ENCODE assay signal across 14 cellular contexts in the genomic region with DNA sequence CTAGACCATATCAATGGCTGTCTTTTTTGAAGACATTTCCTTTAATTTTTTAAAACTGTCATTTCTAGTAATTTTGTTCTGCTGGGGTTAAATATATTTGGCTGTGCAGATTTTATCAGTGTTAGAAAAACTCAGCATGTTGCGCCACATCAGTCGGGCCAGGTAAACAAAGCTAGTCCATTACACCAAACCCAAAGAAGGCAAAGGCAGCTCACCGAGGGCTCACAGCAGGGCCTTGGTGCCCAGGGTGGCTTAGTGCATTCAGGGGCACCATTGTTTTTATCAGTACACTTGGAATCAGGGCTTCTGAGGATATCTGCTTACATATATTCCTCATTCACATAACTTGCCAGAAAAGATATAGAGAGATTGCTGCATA. TPM values are rescaled to one million over a fixed set of nuclear protein-coding genes. Genes with fewer than 3 reads are reported as not detected.
DNase-seq lines count a peak whose midpoint lies in the region; ATAC-seq and TF ChIP-seq lines count a peak whose summit lies in the region.
"Had no signal": no experiment of that assay in that cellular context is flagged by ENCODE, and none has a peak within 500 bp of the region (broad histone marks: within the 10 kb centered on the region; RNA-seq: fewer than 3 reads in every experiment).

No MANE protein-coding gene starts in this region.

- TF ChIP-seq CTCF in Calu3 (IDR thresholded peaks at IDR 0.05; ENCODE audit: unreplicated experiment), result no peak
- TF ChIP-seq CTCF in colonic mucosa (IDR thresholded peaks at IDR 0.05), result no peak

- H3K27ac ChIP-seq in colonic mucosa, result peak overlapping the region; percentile 86

- DNase-seq in Calu3 (no peak), colonic mucosa (no peak), GDM1 (lab: John Stamatoyannopoulos, UW) (no peak), 8988T (no peak)
- no peak for DNase-seq in naive thymus-derived CD8-positive, alpha-beta T cell
- no peak for DNase-seq in activated effector memory CD4-positive, alpha-beta T cell treated with Interleukin-2 at 50 U/mL for 16 hours
- DNase-seq: H7, Kasumi-1, NCI-H2029, NCI-H2171 treated with DMSO at 0.1 percent for 48 hours, NCI-H510A, NCI-H82, SHP77 treated with DMSO at 0.1 percent for 48 hours had no signal

- no peak overlapping the region for H3K9ac ChIP-seq in colonic mucosa (ENCODE audit: low read depth in 2 of 2, low read length in 2 of 2)

- no peaks in the 10 kb centered on the region for H3K27me3 Mint-ChIP-seq in Calu3 (ENCODE audit: unreplicated experiment)
- H3K27me3 Mint-ChIP-seq in naive thymus-derived CD8-positive, alpha-beta T cell, result no peaks in the 10 kb centered on the region
- no peaks in the 10 kb centered on the region for H3K27me3 Mint-ChIP-seq in stimulated activated memory B cell treated with anti-CD40 and anti-IgM and Interleukin-4, amounts not matched to agents 10 μg/mL and 1 μg/mL and 100 μg/mL, for 72 hours

- H3K4me3 ChIP-seq in colonic mucosa, result no peak overlapping the region

- H3K9me3 Mint-ChIP-seq in Calu3 (ENCODE audit: low read depth, unreplicated experiment), result peaks cover 2% of the 10 kb centered on the region
- H3K9me3 Mint-ChIP-seq in naive thymus-derived CD8-positive, alpha-beta T cell, result peaks cover 0 to 11% (median 0%) of the 10 kb centered on the region in 9 donors
- peaks cover 3% of the 10 kb centered on the region for H3K9me3 Mint-ChIP-seq in stimulated activated memory B cell treated with anti-CD40 and anti-IgM and Interleukin-4, amounts not matched to agents 10 μg/mL and 1 μg/mL and 100 μg/mL, for 72 hours

- no peaks in the 10 kb centered on the region for H3K4me1 ChIP-seq in colonic mucosa

- no peaks in the 10 kb centered on the region for H3K27me3 ChIP-seq in colonic mucosa

- H3K36me3 ChIP-seq in colonic mucosa, result no peaks in the 10 kb centered on the region

- peak overlapping the region; percentile 41 for H3K4me3 Mint-ChIP-seq in Calu3 (ENCODE audit: low read depth, unreplicated experiment)
- H3K4me3 Mint-ChIP-seq in naive thymus-derived CD8-positive, alpha-beta T cell, result no peak overlapping the region
- no peak overlapping the region for H3K4me3 Mint-ChIP-seq in stimulated activated memory B cell treated with anti-CD40 and anti-IgM and Interleukin-4, amounts not matched to agents 10 μg/mL and 1 μg/mL and 100 μg/mL, for 72 hours

- no peaks in the 10 kb centered on the region for H3K9me3 ChIP-seq in colonic mucosa

- CTCF ChIA-PET in Calu3 (lab: Charles Lee), result no interaction called here

- no TSS peak for BruUV-seq in Calu3 (replicated peaks; lab: Mats Ljungman, UMichigan)

- POLR2A ChIA-PET in naive thymus-derived CD8-positive, alpha-beta T cell (lab: Charles Lee), result no interaction called here

- peak overlapping the region; percentile 81 for H3K27ac Mint-ChIP-seq in Calu3 (ENCODE audit: unreplicated experiment)
- H3K27ac Mint-ChIP-seq in naive thymus-derived CD8-positive, alpha-beta T cell, result peak overlapping the region in 7 of 10 donors; percentile 30 to 85 (median 70)
- H3K27ac Mint-ChIP-seq in stimulated activated memory B cell treated with anti-CD40 and anti-IgM and Interleukin-4, amounts not matched to agents 10 μg/mL and 1 μg/mL and 100 μg/mL, for 72 hours, result peak overlapping the region; percentile 23

- peaks cover 81% of the 10 kb centered on the region for H3K4me1 Mint-ChIP-seq in Calu3 (ENCODE audit: low read depth, unreplicated experiment)
- H3K4me1 Mint-ChIP-seq in naive thymus-derived CD8-positive, alpha-beta T cell, result peaks cover 21 to 32% (median 23%) of the 10 kb centered on the region in 4 donors
- H3K4me1 Mint-ChIP-seq in stimulated activated memory B cell treated with anti-CD40 and anti-IgM and Interleukin-4, amounts not matched to agents 10 μg/mL and 1 μg/mL and 100 μg/mL, for 72 hours, result peaks cover 6% of the 10 kb centered on the region

- peaks cover 22% of the 10 kb centered on the region for H3K36me3 Mint-ChIP-seq in Calu3 (ENCODE audit: insufficient read depth, unreplicated experiment)
- H3K36me3 Mint-ChIP-seq in naive thymus-derived CD8-positive, alpha-beta T cell, result peaks cover 0 to 5% (median 5%) of the 10 kb centered on the region in 3 donors
- H3K36me3 Mint-ChIP-seq in stimulated activated memory B cell treated with anti-CD40 and anti-IgM and Interleukin-4, amounts not matched to agents 10 μg/mL and 1 μg/mL and 100 μg/mL, for 72 hours, result peaks cover 6% of the 10 kb centered on the region

- no peak for ATAC-seq in naive thymus-derived CD8-positive, alpha-beta T cell
- ATAC-seq in stimulated activated memory B cell treated with anti-CD40 and anti-IgM and Interleukin-4, amounts not matched to agents 10 μg/mL and 1 μg/mL and 100 μg/mL, for 72 hours, result no peak

- intact Hi-C loops in Calu3 (cut with micrococcal nuclease; ENCODE audit: unreplicated experiment), result no loop called here
- intact Hi-C loops in colonic mucosa (cut with DNase I), result no loop called here

RNA-seq across cellular contexts. Expression of gene SPATA13, which starts 22.2 kb away (rescaled TPM):
- total RNA-seq in Calu3 (2022) (33.8 and 35.9 TPM in 2 replicates), colonic mucosa (10 to 100 TPM; 41.5 to 43.8 TPM)
- 100 to 1,000 TPM; 120 to 121 TPM for total RNA-seq in naive thymus-derived CD8-positive, alpha-beta T cell
- 10 to 100 TPM; 80.4 to 92.8 (median 84.8) TPM for polyA plus RNA-seq in naive thymus-derived CD8-positive, alpha-beta T cell

Comparison
In these comparisons a context has a peak if more than half of its experiments do, and no peak if none do; other contexts are left out.
1. H3K27ac Mint-ChIP-seq: peak in every context shown above with its lines; median percentile 81 in Calu3; 70 in naive thymus-derived CD8-positive, alpha-beta T cell; 23 in stimulated activated memory B cell treated with anti-CD40 and anti-IgM and Interleukin-4, amounts not matched to agents 10 μg/mL and 1 μg/mL and 100 μg/mL, for 72 hours.